9 cellular contexts compared by ENCODE assay signal in genomic region chr13:111474136-111475002, GRCh38.
DNase-seq lines count a peak whose midpoint lies in the region; ATAC-seq and TF ChIP-seq lines count a peak whose summit lies in the region.
"Had no signal": no experiment of that assay in that cellular context is flagged by ENCODE, and none has a peak within 500 bp of the region (broad histone marks: within the 10 kb centered on the region; RNA-seq: fewer than 3 reads in every experiment).

No MANE protein-coding gene starts in this region.

- H3K27me3 Mint-ChIP-seq in activated naive CD8-positive, alpha-beta T cell treated with anti-CD3 and anti-CD28 coated beads, Interleukin-2, amount 50 U/mL, for 24 hours: no peaks in the 10 kb centered on the region

- intact Hi-C loops in posterior vena cava (cut with DNase I): loop anchor here (10.0 kb wide), 1 partner anchor 970 kb away; no protein-coding TSS in a partner anchor

- no peak overlapping the region for H3K27ac Mint-ChIP-seq in activated naive CD8-positive, alpha-beta T cell treated with anti-CD3 and anti-CD28 coated beads, Interleukin-2, amount 50 U/mL, for 24 hours
- H3K27ac Mint-ChIP-seq: T-helper 1 cell treated with Interleukin-12 subunit alpha and Interleukin-12 subunit beta and Interleukin-4 antibody, amounts not matched to agents 30 μg/mL and 1 μg/mL, for 36 hours had no signal

- no peaks in the 10 kb centered on the region for H3K4me1 Mint-ChIP-seq in activated naive CD8-positive, alpha-beta T cell treated with anti-CD3 and anti-CD28 coated beads, Interleukin-2, amount 50 U/mL, for 24 hours

- peak; percentile 42 for TF ChIP-seq CTCF in GM10248 (IDR thresholded peaks at IDR 0.05; ENCODE audit: control extremely low read depth, extremely low read depth, low read depth, missing control alignments)

- CTCF ChIA-PET in GM10248 (lab: Yijun Ruan, JAX): interaction anchor here (0.9 to 4.3 kb wide), 11 partner anchors 9 to 1400 kb away, joined by 3 to 37 read pairs (median 4); no protein-coding TSS in a partner anchor

- DNase-seq in GM10248 (ENCODE audit: extremely low spot score) (peak; percentile 63), NAMALWA (ENCODE audit: low spot score) (peak; percentile 69), foreskin melanocyte (peak; percentile 14), posterior vena cava (ENCODE audit: low spot score) (peak; percentile 72), mesenteric fat pad (ENCODE audit: low spot score) (no peak)
- no peak for DNase-seq in activated naive CD8-positive, alpha-beta T cell treated with anti-CD3 and anti-CD28 coated beads, Interleukin-2, amount 50 U/mL, for 24 hours

- POLR2A ChIA-PET in GM10248 (lab: Yijun Ruan, JAX): no interaction called here

- H3K36me3 Mint-ChIP-seq in activated naive CD8-positive, alpha-beta T cell treated with anti-CD3 and anti-CD28 coated beads, Interleukin-2, amount 50 U/mL, for 24 hours (ENCODE audit: low read depth): no peaks in the 10 kb centered on the region

- H3K4me3 Mint-ChIP-seq in activated naive CD8-positive, alpha-beta T cell treated with anti-CD3 and anti-CD28 coated beads, Interleukin-2, amount 50 U/mL, for 24 hours: no peak overlapping the region
- H3K4me3 Mint-ChIP-seq: T-helper 1 cell treated with Interleukin-12 subunit alpha and Interleukin-12 subunit beta and Interleukin-4 antibody, amounts not matched to agents 30 μg/mL and 1 μg/mL, for 36 hours had no signal

- peak; percentile 89 for ATAC-seq in SK-N-SH treated with all-trans-retinoic acid at 6 μM for 48 hours
- no peak for ATAC-seq in activated naive CD8-positive, alpha-beta T cell treated with anti-CD3 and anti-CD28 coated beads, Interleukin-2, amount 50 U/mL, for 24 hours
- ATAC-seq in GM21529 (IDR thresholded peaks at IDR 0.05; ENCODE audit: unreplicated experiment): no peak

- no peaks in the 10 kb centered on the region for H3K9me3 Mint-ChIP-seq in activated naive CD8-positive, alpha-beta T cell treated with anti-CD3 and anti-CD28 coated beads, Interleukin-2, amount 50 U/mL, for 24 hours
- H3K9me3 Mint-ChIP-seq: T-helper 1 cell treated with Interleukin-12 subunit alpha and Interleukin-12 subunit beta and Interleukin-4 antibody, amounts not matched to agents 30 μg/mL and 1 μg/mL, for 36 hours had no signal

TF ChIP-seq in SK-N-SH treated with all-trans-retinoic acid at 6 μM for 48 hours, 23 proteins besides CTCF, POLR2A, EP300 and RAD21:
- TF ChIP-seq OSR1 (CRISPR knock-in tag; IDR thresholded peaks at IDR 0.05) (no peak), ZFP30 (CRISPR knock-in tag; IDR thresholded peaks at IDR 0.05) (no peak), ESRRG (CRISPR knock-in tag; IDR thresholded peaks at IDR 0.05) (no peak), TOX (CRISPR knock-in tag; IDR thresholded peaks at IDR 0.05; ENCODE audit: borderline replicate concordance) (no peak), ZC3H10 (CRISPR knock-in tag; IDR thresholded peaks at IDR 0.05) (no peak), PATZ1 (CRISPR knock-in tag; IDR thresholded peaks at IDR 0.05; ENCODE audit: borderline replicate concordance) (no peak), POU6F1 (CRISPR knock-in tag; IDR thresholded peaks at IDR 0.05; ENCODE audit: borderline replicate concordance, low read depth) (no peak), GLIS3 (CRISPR knock-in tag; IDR thresholded peaks at IDR 0.05) (no peak), RARB (CRISPR knock-in tag; IDR thresholded peaks at IDR 0.05) (no peak), CREB5 (CRISPR knock-in tag; IDR thresholded peaks at IDR 0.05; ENCODE audit: low read depth) (no peak), ZNF8 (CRISPR knock-in tag; IDR thresholded peaks at IDR 0.05) (no peak), ZFP3 (CRISPR knock-in tag; IDR thresholded peaks at IDR 0.05) (no peak), BACH2 (CRISPR knock-in tag; IDR thresholded peaks at IDR 0.05; ENCODE audit: borderline replicate concordance) (no peak), ZNF70 (CRISPR knock-in tag; IDR thresholded peaks at IDR 0.05) (no peak)

Comparison
In these comparisons a context has a peak if more than half of its experiments do, and no peak if none do; other contexts are left out.
1. DNase-seq: peak in GM10248 (single experiment), NAMALWA (single experiment), foreskin melanocyte (single experiment) and posterior vena cava (single experiment); none in activated naive CD8-positive, alpha-beta T cell treated with anti-CD3 and anti-CD28 coated beads, Interleukin-2, amount 50 U/mL, for 24 hours (single experiment) and mesenteric fat pad (single experiment).